1 cellular context compared by ENCODE assay signal in the genomic region with DNA sequence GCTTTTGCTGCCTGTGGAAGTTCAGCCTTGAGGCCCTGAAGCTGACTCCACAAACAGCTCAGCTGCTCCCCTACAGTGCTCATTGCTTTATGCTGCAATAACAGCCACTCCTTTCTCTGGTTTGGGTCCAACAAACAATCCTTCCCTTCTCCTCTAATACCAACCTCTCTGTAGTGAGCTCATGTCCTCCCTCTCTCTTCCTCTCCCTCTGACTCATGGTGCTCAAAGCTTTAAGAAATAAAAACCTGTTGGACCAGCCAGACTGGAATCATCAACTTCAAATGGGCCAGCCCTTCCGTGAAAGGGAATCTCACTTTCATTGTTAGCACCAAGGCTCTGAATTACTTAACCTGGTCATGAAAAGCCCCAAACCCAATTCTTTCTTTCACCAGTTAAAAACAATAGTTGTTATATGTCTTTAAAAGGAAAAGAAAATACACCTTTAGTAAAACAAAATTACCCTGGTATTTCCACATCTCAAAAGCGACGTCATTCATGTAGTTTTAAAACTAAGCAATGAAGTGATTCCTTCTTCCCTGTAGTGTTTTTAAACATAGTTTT.
TF ChIP-seq lines count a peak whose summit lies in the region.

No MANE protein-coding gene starts in this region.

TF ChIP-seq in SK-N-SH, 30 proteins besides CTCF, POLR2A, EP300 and RAD21 (continued from another document):
- TF ChIP-seq SIN3A (IDR thresholded peaks at IDR 0.05; ENCODE audit: borderline replicate concordance, low read depth, low read length): no peak
